Comparison of ENCODE assay signal across 22 cellular contexts in the genomic region with DNA sequence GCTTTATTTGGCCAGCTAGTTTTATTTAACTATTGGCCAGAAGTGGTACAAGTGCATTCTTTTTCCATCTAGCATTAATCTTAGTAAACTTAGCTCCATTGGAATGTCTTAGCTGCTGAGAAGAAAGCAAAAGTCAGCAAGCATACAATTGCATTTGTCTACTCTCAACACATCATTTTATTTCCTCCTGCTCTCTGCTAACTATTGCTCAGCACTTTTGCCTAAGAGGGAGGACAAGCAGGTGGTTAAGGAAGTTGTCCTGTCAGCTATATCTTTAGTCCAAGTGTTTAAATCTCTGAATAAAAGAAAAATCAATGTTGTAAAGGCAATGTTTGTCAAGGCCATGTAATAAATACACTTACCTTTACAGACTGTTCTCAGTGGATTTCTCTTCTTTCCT. TPM values are rescaled to one million over a fixed set of nuclear protein-coding genes. Genes with fewer than 3 reads are reported as not detected.
DNase-seq lines count a peak whose midpoint lies in the region; ATAC-seq, FAIRE-seq and TF ChIP-seq lines count a peak whose summit lies in the region.
"Had no signal": no experiment of that assay in that cellular context is flagged by ENCODE, and none has a peak within 500 bp of the region (broad histone marks: within the 10 kb centered on the region; RNA-seq: fewer than 3 reads in every experiment).

No MANE protein-coding gene starts in this region.

- no peak for TF ChIP-seq EP300 in K562 (IDR thresholded peaks at IDR 0.05; ENCODE audit: low read length)

- H3K36me3 ChIP-seq in K562 (ENCODE audit: control insufficient read depth, insufficient read depth, low read length) (no peaks in the 10 kb centered on the region), pancreas (no peaks in the 10 kb centered on the region)

- DNase-seq in GF-D8 (lab: John Stamatoyannopoulos, UW) = peak; percentile 16
- no peak for DNase-seq in GM18507 (ENCODE audit: extremely low spot score, insufficient read length, low read depth)
- no peak for DNase-seq in K562 (ENCODE audit: extremely low read depth in 1 of 4, low spot score in 3 of 4)
- no peak for DNase-seq in pancreas
- DNase-seq in NCI-H524 (lab: John Stamatoyannopoulos, UW) = no peak
- DNase-seq in NCI-H226 = no peak
- DNase-seq: Calu3, HCEC 1CT, KG1, NCI-H1092 treated with DMSO at 0.1 percent for 48 hours, NCI-H1436, NCI-H187, NCI-H2081 treated with DMSO at 0.1 percent for 48 hours, NCI-H2171, NCI-H345, NCI-H524 treated with DMSO at 0.1 percent for 48 hours, NCI-H774, SHP77, SW 1271 had no signal

- no peaks in the 10 kb centered on the region for H4K20me1 ChIP-seq in K562 (replicated peaks; ENCODE audit: control insufficient read depth, insufficient read depth, low read length)

- no peak for TF ChIP-seq CTCF in K562 (IDR thresholded peaks at IDR 0.05 in 2 of 3, conservative IDR thresholded peaks at IDR 0.05 in 1 of 3; ENCODE audit: insufficient read depth in 2 of 3, low read depth in 1 of 3, low read length in 3 of 3)
- no peak for TF ChIP-seq CTCF in pancreas (IDR thresholded peaks at IDR 0.05)

- TF ChIP-seq POLR2A in K562 (conservative IDR thresholded peaks at IDR 0.05) = no peak

- no peaks in the 10 kb centered on the region for H3K9me1 ChIP-seq in K562 (ENCODE audit: control insufficient read depth, insufficient read depth, low read length)

- FAIRE-seq in GM18507 (lab: Jason Lieb, UNC) = peak; percentile 44
- FAIRE-seq in K562 (lab: Jason Lieb, UNC) = no peak
- no peak for FAIRE-seq in pancreas (lab: Jason Lieb, UNC)
- FAIRE-seq: H1 had no signal

- no peak overlapping the region for H3K4me2 ChIP-seq in K562 (ENCODE audit: insufficient read depth, low read length)

- CTCF ChIA-PET in K562 (lab: Yijun Ruan, JAX; ENCODE audit: low intra/inter-chr PET ratio) = no interaction called here

- H3K27me3 ChIP-seq in K562 (ENCODE audit: control insufficient read depth in 2 of 2, insufficient read depth in 2 of 2, low read length in 2 of 2) = no peaks in the 10 kb centered on the region
- no peaks in the 10 kb centered on the region for H3K27me3 ChIP-seq in pancreas

- no peaks in the 10 kb centered on the region for H3K79me2 ChIP-seq in K562 (ENCODE audit: control insufficient read depth, insufficient read depth, low read length)

- no peak overlapping the region for H2AFZ ChIP-seq in K562 (ENCODE audit: low read depth, low read length)

- H3K9me3 ChIP-seq in K562 (replicated peaks; ENCODE audit: control insufficient read depth, insufficient read depth, low read depth, low read length) (no peaks in the 10 kb centered on the region), pancreas (no peaks in the 10 kb centered on the region)

- in situ Hi-C loops in K562 (cut with MboI) = no loop called here

- H3K9ac ChIP-seq in K562 (ENCODE audit: insufficient read depth in 1 of 2, low read depth in 2 of 2, low read length in 2 of 2) = no peak overlapping the region

- no peak for TF ChIP-seq RAD21 in K562 (CRISPR knock-in tag; conservative IDR thresholded peaks at IDR 0.05 in 1 of 2, IDR thresholded peaks at IDR 0.05 in 1 of 2)

- no TSS peak for BruUV-seq in K562 (replicated peaks; lab: Mats Ljungman, UMichigan)

- H3K27ac ChIP-seq in K562 (ENCODE audit: extremely low read depth, low read depth, low read length) = no peak overlapping the region
- no peak overlapping the region for H3K27ac ChIP-seq in pancreas
- H3K27ac ChIP-seq: RWPE1 had no signal

- no peaks in the 10 kb centered on the region for H3K4me1 ChIP-seq in K562 (replicated peaks in 1 of 2; ENCODE audit: control insufficient read depth in 2 of 2, insufficient read depth in 2 of 2, low read length in 2 of 2)
- H3K4me1 ChIP-seq in pancreas = peaks cover 0 to 11% (median 0%) of the 10 kb centered on the region in 3 donors

- ATAC-seq in K562 (no peak), pancreas (peak in 3 of 4 donors; percentile 66 to 78 (median 74)), HG03565 (IDR thresholded peaks at IDR 0.05; ENCODE audit: unreplicated experiment) (no peak)

- POLR2A ChIA-PET in K562 (lab: Yijun Ruan, JAX) = no interaction called here

- H3K4me3 ChIP-seq in K562 = no peak overlapping the region
- H3K4me3 ChIP-seq in pancreas = no peak overlapping the region

- intact Hi-C loops in K562 (cut with micrococcal nuclease) = no loop called here
- intact Hi-C loops in pancreas (cut with DNase I) = no loop called here

TF ChIP-seq in K562, 482 proteins besides CTCF, POLR2A, EP300 and RAD21:
- TF ChIP-seq ZNF316 (IDR thresholded peaks at IDR 0.05) (peak; percentile 29; the same call in 1 of the 2 replicates), ZBTB7A (IDR thresholded peaks at IDR 0.05; ENCODE audit: borderline replicate concordance, control insufficient read depth, low read depth, low read length) (no peak), NFE2 (IDR thresholded peaks at IDR 0.05; ENCODE audit: low read depth) (0 out of 2 replicates have a peak, but pooled peaks have one; percentile 11), C11orf30 (IDR thresholded peaks at IDR 0.05; ENCODE audit: low read depth) (peak; percentile 23; the same call in 1 of the 2 replicates), SMAD4 (CRISPR knock-in tag; conservative IDR thresholded peaks at IDR 0.05) (no peak), HEY1 (CRISPR knock-in tag; IDR thresholded peaks at IDR 0.05; ENCODE audit: borderline replicate concordance) (no peak)
- TF ChIP-seq, protein P1, sequence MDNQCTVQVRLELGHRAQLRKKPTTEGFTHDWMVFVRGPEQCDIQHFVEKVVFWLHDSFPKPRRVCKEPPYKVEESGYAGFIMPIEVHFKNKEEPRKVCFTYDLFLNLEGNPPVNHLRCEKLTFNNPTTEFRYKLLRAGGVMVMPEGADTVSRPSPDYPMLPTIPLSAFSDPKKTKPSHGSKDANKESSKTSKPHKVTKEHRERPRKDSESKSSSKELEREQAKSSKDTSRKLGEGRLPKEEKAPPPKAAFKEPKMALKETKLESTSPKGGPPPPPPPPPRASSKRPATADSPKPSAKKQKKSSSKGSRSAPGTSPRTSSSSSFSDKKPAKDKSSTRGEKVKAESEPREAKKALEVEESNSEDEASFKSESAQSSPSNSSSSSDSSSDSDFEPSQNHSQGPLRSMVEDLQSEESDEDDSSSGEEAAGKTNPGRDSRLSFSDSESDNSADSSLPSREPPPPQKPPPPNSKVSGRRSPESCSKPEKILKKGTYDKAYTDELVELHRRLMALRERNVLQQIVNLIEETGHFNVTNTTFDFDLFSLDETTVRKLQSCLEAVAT (IDR thresholded peaks at IDR 0.05) = no peak
- TF ChIP-seq, protein P2, sequence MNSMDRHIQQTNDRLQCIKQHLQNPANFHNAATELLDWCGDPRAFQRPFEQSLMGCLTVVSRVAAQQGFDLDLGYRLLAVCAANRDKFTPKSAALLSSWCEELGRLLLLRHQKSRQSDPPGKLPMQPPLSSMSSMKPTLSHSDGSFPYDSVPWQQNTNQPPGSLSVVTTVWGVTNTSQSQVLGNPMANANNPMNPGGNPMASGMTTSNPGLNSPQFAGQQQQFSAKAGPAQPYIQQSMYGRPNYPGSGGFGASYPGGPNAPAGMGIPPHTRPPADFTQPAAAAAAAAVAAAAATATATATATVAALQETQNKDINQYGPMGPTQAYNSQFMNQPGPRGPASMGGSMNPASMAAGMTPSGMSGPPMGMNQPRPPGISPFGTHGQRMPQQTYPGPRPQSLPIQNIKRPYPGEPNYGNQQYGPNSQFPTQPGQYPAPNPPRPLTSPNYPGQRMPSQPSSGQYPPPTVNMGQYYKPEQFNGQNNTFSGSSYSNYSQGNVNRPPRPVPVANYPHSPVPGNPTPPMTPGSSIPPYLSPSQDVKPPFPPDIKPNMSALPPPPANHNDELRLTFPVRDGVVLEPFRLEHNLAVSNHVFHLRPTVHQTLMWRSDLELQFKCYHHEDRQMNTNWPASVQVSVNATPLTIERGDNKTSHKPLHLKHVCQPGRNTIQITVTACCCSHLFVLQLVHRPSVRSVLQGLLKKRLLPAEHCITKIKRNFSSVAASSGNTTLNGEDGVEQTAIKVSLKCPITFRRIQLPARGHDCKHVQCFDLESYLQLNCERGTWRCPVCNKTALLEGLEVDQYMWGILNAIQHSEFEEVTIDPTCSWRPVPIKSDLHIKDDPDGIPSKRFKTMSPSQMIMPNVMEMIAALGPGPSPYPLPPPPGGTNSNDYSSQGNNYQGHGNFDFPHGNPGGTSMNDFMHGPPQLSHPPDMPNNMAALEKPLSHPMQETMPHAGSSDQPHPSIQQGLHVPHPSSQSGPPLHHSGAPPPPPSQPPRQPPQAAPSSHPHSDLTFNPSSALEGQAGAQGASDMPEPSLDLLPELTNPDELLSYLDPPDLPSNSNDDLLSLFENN (IDR thresholded peaks at IDR 0.05; ENCODE audit: low read depth in 2 of 2, low read length in 2 of 2) = no peak
- TF ChIP-seq, protein P3, sequence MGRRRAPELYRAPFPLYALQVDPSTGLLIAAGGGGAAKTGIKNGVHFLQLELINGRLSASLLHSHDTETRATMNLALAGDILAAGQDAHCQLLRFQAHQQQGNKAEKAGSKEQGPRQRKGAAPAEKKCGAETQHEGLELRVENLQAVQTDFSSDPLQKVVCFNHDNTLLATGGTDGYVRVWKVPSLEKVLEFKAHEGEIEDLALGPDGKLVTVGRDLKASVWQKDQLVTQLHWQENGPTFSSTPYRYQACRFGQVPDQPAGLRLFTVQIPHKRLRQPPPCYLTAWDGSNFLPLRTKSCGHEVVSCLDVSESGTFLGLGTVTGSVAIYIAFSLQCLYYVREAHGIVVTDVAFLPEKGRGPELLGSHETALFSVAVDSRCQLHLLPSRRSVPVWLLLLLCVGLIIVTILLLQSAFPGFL (CRISPR knock-in tag; IDR thresholded peaks at IDR 0.05) = no peak

RNA-seq across cellular contexts. Expression of a gene that starts 51.0 kb away (rescaled TPM):
- total RNA-seq in K562 (2011; cell fraction: chromatin; rRNA removed; ENCODE audit: low replicate concordance) = 20.8 and 44.5 TPM in 2 replicates
- 9.0 and 13.6 TPM in 2 replicates for total RNA-seq in K562 (2011; cell fraction: nucleolus; rRNA removed)
- total RNA-seq in K562 (2011; cell fraction: nucleoplasm; rRNA removed) = 26.4 and 37.9 TPM in 2 replicates
- total RNA-seq in K562 (2014; rRNA removed) = 2.0 and 3.9 TPM in 2 replicates
- 6.1 and 6.9 TPM in 2 replicates for total RNA-seq in K562 (2014; rRNA removed; fragmentation: Illumina TruSeq; extraction: Trizol)
- total RNA-seq in K562 (2015; rRNA removed; fragmentation: Illumina TruSeq; extraction: Trizol) = 7.2 and 9.1 TPM in 2 replicates
- total RNA-seq in K562 (2021) = 6.3 and 10.9 TPM in 2 replicates
- 1.7 and 2.5 TPM in 2 replicates for polyA plus RNA-seq in K562 (2011; rRNA removed)
- 0.30 and 1.2 TPM in 2 replicates for polyA plus RNA-seq in K562 (2011; cell fraction: cytosol; rRNA removed)
- polyA plus RNA-seq in K562 (2011; cell fraction: nucleus; rRNA removed) = 5.8 and 7.3 TPM in 2 replicates
- polyA plus RNA-seq in K562 (2012) = 6.8 and 17.1 TPM in 2 replicates
- polyA plus RNA-seq in K562 (2014; fragmentation: Illumina TruSeq; extraction: Trizol) = 4.3 and 5.0 TPM in 2 replicates
- polyA plus RNA-seq in K562 (2014; fragmentation: Nextera tagmentation; extraction: Ambion mirVana) = 1 to 10 TPM; 3.6 to 4.3 TPM
- 3.3 and 4.6 TPM in 2 replicates for polyA plus RNA-seq in K562 (2014; rRNA removed)
- 3.2 and 3.4 TPM in 2 replicates for polyA minus RNA-seq in K562 (2011; rRNA and poly(A)+ RNA removed)
- polyA minus RNA-seq in K562 (2011; cell fraction: cytosol; rRNA and poly(A)+ RNA removed) = 0.95 TPM in 1 of 2 replicates, not detected in the other
- polyA minus RNA-seq in K562 (2011; cell fraction: nucleus; rRNA and poly(A)+ RNA removed) = 11.8 and 12.4 TPM in 2 replicates
- 10 to 100 TPM in 3 of 6 donors, 1 to 10 TPM in 3; 6.8 to 15.7 (median 9.2) TPM for total RNA-seq in pancreas
- 1 to 10 TPM; 4.8 to 7.0 TPM for polyA plus RNA-seq in pancreas

Comparison
In these comparisons a context has a peak if more than half of its experiments do, and no peak if none do; other contexts are left out.
1. ATAC-seq: peak in pancreas (3 of 4); none in K562 (single experiment) and HG03565 (single experiment).